In the genomic region with DNA sequence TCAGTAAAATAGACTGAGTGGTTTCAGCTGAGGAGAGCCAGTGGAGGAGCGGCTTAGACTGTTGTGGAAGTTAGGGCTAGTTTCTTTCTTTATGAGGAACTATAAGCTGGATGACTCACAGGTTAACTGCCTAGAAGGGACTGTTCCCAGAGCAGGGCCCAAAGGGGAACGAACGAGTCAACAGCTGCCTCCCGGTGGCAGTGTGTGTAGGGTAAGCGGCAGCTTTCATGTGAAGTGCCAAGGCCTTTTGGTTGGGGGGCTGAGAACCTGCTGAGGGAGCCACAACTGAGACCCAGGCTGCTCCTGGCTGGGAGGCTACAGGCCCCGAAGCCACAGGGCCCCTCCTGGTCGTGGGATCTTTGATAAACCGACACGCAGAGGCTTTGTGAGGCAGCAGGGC, we compare ENCODE assay signal across 9 cellular contexts. TPM values are rescaled to one million over a fixed set of nuclear protein-coding genes. Genes with fewer than 3 reads are reported as not detected.
A peak's percentile ranks its signal among the peaks of the same experiment; 100 is the strongest.
DNase-seq lines count a peak whose midpoint lies in the region; ATAC-seq, FAIRE-seq and TF ChIP-seq lines count a peak whose summit lies in the region.
"Had no signal": no experiment of that assay in that cellular context is flagged by ENCODE, and none has a peak within 500 bp of the region (broad histone marks: within the 10 kb centered on the region; RNA-seq: fewer than 3 reads in every experiment).

No MANE protein-coding gene starts in this region.

- H3K79me2 ChIP-seq in PC-9 (ENCODE audit: low read depth): peaks cover 87% of the 10 kb centered on the region

- H3K4me1 ChIP-seq in CD8-positive, alpha-beta memory T cell (ENCODE audit: insufficient read depth, low read length): peaks cover 4% of the 10 kb centered on the region
- H3K4me1 ChIP-seq in PC-9 (replicated peaks; ENCODE audit: insufficient read depth) (peaks cover 29% of the 10 kb centered on the region), pancreas (peaks cover 12 to 23% (median 21%) of the 10 kb centered on the region in 3 donors), tibial nerve (peaks cover 0 to 74% (median 24%) of the 10 kb centered on the region in 4 donors)

- no peak overlapping the region for H3K4me3 ChIP-seq in CD8-positive, alpha-beta memory T cell (ENCODE audit: low read length)
- H3K4me3 ChIP-seq in PC-9 (no peak overlapping the region), choroid plexus epithelial cell (ENCODE audit: low read depth, low read length) (peak overlapping the region; percentile 2), pancreas (no peak overlapping the region), tibial nerve (no peak overlapping the region)

- no peak for FAIRE-seq in pancreas (lab: Jason Lieb, UNC)
- FAIRE-seq: GM18507 had no signal

- H3F3A ChIP-seq in PC-9 (ENCODE audit: insufficient read depth, low read depth): peaks cover 97% of the 10 kb centered on the region

- no peaks in the 10 kb centered on the region for H3K9me3 Mint-ChIP-seq in CD8-positive, alpha-beta memory T cell

- H3K27me3 Mint-ChIP-seq in CD8-positive, alpha-beta memory T cell: no peaks in the 10 kb centered on the region

- intact Hi-C loops in PC-9 (cut with micrococcal nuclease; ENCODE audit: unreplicated experiment): no loop called here
- intact Hi-C loops in pancreas (cut with DNase I): no loop called here

- CTCF ChIA-PET in CD8-positive, alpha-beta memory T cell (lab: Charles Lee): no interaction called here
- CTCF ChIA-PET in PC-9 (lab: Charles Lee): no interaction called here

- H3K4me1 Mint-ChIP-seq in CD8-positive, alpha-beta memory T cell: peaks cover 14 to 42% (median 24%) of the 10 kb centered on the region in 3 donors

- peak overlapping the region in 1 of 7 donors; percentile 24 for H3K4me3 Mint-ChIP-seq in CD8-positive, alpha-beta memory T cell

- peak in 3 of 4 donors; percentile 30 to 53 (median 53) for ATAC-seq in pancreas

- TF ChIP-seq POLR2A in tibial nerve (IDR thresholded peaks at IDR 0.05): no peak

- H3K36me3 Mint-ChIP-seq in CD8-positive, alpha-beta memory T cell: peaks cover 13 to 98% (median 24%) of the 10 kb centered on the region in 3 donors

- no peak for TF ChIP-seq CTCF in PC-9 (conservative IDR thresholded peaks at IDR 0.05)
- peak; percentile 17 for TF ChIP-seq CTCF in choroid plexus epithelial cell (conservative IDR thresholded peaks at IDR 0.05; ENCODE audit: low read depth, low read length)
- no peak for TF ChIP-seq CTCF in pancreas (IDR thresholded peaks at IDR 0.05)
- TF ChIP-seq CTCF in tibial nerve (IDR thresholded peaks at IDR 0.05): no peak

- no peak overlapping the region for H3K4me2 ChIP-seq in PC-9

- BruUV-seq in PC-9 (replicated peaks; lab: Mats Ljungman, UMichigan): no TSS peak

- peaks cover 98% of the 10 kb centered on the region for H4K20me1 ChIP-seq in PC-9 (ENCODE audit: insufficient read depth)

- WGBS in pancreas, 2 donors: 81% methylated on average over 9 of the region's 9 CpGs
- WGBS in tibial nerve, 2 donors: 67 to 70% methylated on average over 9 of the region's 9 CpGs

- H3K27ac Mint-ChIP-seq in CD8-positive, alpha-beta memory T cell: peak overlapping the region in 5 of 8 donors; percentile 20 to 98 (median 52)

- no peak overlapping the region for H3K27ac ChIP-seq in CD8-positive, alpha-beta memory T cell (ENCODE audit: low read depth, low read length)
- H3K27ac ChIP-seq in PC-9: peak overlapping the region; percentile 28; the same call in 1 of the 2 replicates
- H3K27ac ChIP-seq in pancreas: no peak overlapping the region
- H3K27ac ChIP-seq in tibial nerve: peak overlapping the region in 2 of 4 donors; percentile 50 to 54

- TF ChIP-seq EP300 in tibial nerve (IDR thresholded peaks at IDR 0.05): no peak

- H3K9me3 ChIP-seq in CD8-positive, alpha-beta memory T cell (ENCODE audit: low read length): no peaks in the 10 kb centered on the region
- H3K9me3 ChIP-seq in PC-9 (ENCODE audit: insufficient read depth, low read depth) (no peaks in the 10 kb centered on the region), pancreas (no peaks in the 10 kb centered on the region), tibial nerve (no peaks in the 10 kb centered on the region)

- DNase-seq in CD8-positive, alpha-beta memory T cell: peak in 1 of 5 donors; percentile 42
- DNase-seq in PC-9 (no peak), choroid plexus epithelial cell (ENCODE audit: low read depth) (peak; percentile 60), pancreas (no peak), NCI-H510A treated with DMSO at 0.1 percent for 48 hours (lab: John Stamatoyannopoulos, UW) (no peak), GOT3 (lab: John Stamatoyannopoulos, UW) (no peak), LoVo (ENCODE audit: low spot score) (no peak), tibial nerve (ENCODE audit: low spot score in 2 of 2) (no peak)

- POLR2A ChIA-PET in CD8-positive, alpha-beta memory T cell (lab: Charles Lee): no interaction called here
- POLR2A ChIA-PET in PC-9 (lab: Charles Lee; ENCODE audit: unreplicated experiment): interaction anchor here (0.5 kb wide), 1 partner anchor 24 kb away, joined by 3 read pairs; no protein-coding TSS in a partner anchor

- H3K36me3 ChIP-seq in CD8-positive, alpha-beta memory T cell (ENCODE audit: insufficient read depth, low read length): peaks cover 59% of the 10 kb centered on the region
- peaks cover 88% of the 10 kb centered on the region for H3K36me3 ChIP-seq in PC-9 (ENCODE audit: low read depth)
- H3K36me3 ChIP-seq in pancreas: peaks cover 9 to 94% (median 53%) of the 10 kb centered on the region in 3 donors
- peaks cover 17 to 99% (median 41%) of the 10 kb centered on the region in 3 donors for H3K36me3 ChIP-seq in tibial nerve

- no peaks in the 10 kb centered on the region for H3K27me3 ChIP-seq in CD8-positive, alpha-beta memory T cell (ENCODE audit: insufficient read depth, low read length, poor library complexity, severe bottlenecking)
- H3K27me3 ChIP-seq in PC-9 (ENCODE audit: insufficient read depth, low read depth) (no peaks in the 10 kb centered on the region), pancreas (no peaks in the 10 kb centered on the region), tibial nerve (no peaks in the 10 kb centered on the region)

- no peaks in the 10 kb centered on the region for H3K9me2 ChIP-seq in PC-9 (ENCODE audit: insufficient read depth)

- no peak overlapping the region for H2AFZ ChIP-seq in PC-9

RNA-seq across cellular contexts. Expression of gene SQSTM1, which starts 7.0 kb away (rescaled TPM):
- 100 to 1,000 TPM; 158 to 179 TPM for total RNA-seq in CD8-positive, alpha-beta memory T cell
- polyA plus RNA-seq in CD8-positive, alpha-beta memory T cell: 212 TPM
- total RNA-seq in PC-9 (2021) (715 and 961 TPM in 2 replicates), pancreas (100 to 1,000 TPM; 159 to 261 (median 228) TPM), tibial nerve (100 to 1,000 TPM; 408 to 463 (median 452) TPM)
- 100 to 1,000 TPM; 125 to 166 TPM for polyA plus RNA-seq in pancreas

RNA-seq across cellular contexts. Expression of gene MGAT4B, which starts 21.0 kb away (rescaled TPM):
- total RNA-seq in CD8-positive, alpha-beta memory T cell: 100 to 1,000 TPM in 1 of 2 experiments, 10 to 100 TPM in 1; 94.0 to 103 TPM
- polyA plus RNA-seq in CD8-positive, alpha-beta memory T cell: 21.0 TPM
- total RNA-seq in PC-9 (2021): 337 and 413 TPM in 2 replicates
- total RNA-seq in pancreas: 10 to 100 TPM; 33.7 to 97.5 (median 45.9) TPM
- 10 to 100 TPM; 58.7 to 65.4 TPM for polyA plus RNA-seq in pancreas
- total RNA-seq in tibial nerve: 100 to 1,000 TPM in 1 of 4 donors, 10 to 100 TPM in 3; 52.7 to 153 (median 91.0) TPM

RNA-seq across cellular contexts. Expression of gene MRNIP, which starts 30.9 kb away (rescaled TPM):
- total RNA-seq in CD8-positive, alpha-beta memory T cell: 10 to 100 TPM; 23.9 to 27.2 TPM
- polyA plus RNA-seq in CD8-positive, alpha-beta memory T cell: 17.7 TPM
- total RNA-seq in PC-9 (2021) (39.9 and 54.0 TPM in 2 replicates), pancreas (10 to 100 TPM in 5 of 6 donors, 1 to 10 TPM in 1; 8.6 to 19.1 (median 13.6) TPM), tibial nerve (10 to 100 TPM; 48.5 to 82.4 (median 63.2) TPM)
- polyA plus RNA-seq in pancreas: 10 to 100 TPM; 49.2 to 53.1 TPM

RNA-seq across cellular contexts. Expression of gene LTC4S, which starts 33.9 kb away (rescaled TPM):
- total RNA-seq in CD8-positive, alpha-beta memory T cell: 1 to 10 TPM in 1 of 2 experiments, under 1 TPM in 1; 0.57 to 1.0 TPM
- polyA plus RNA-seq in CD8-positive, alpha-beta memory T cell: 4.0 TPM
- total RNA-seq in PC-9 (2021): 9.7 and 14.4 TPM in 2 replicates
- 1 to 10 TPM; 1.1 to 8.7 (median 4.5) TPM for total RNA-seq in pancreas
- 10 to 100 TPM in 1 of 2 donors, 1 to 10 TPM in 1; 4.2 to 10.9 TPM for polyA plus RNA-seq in pancreas
- 10 to 100 TPM in 2 of 4 donors, 1 to 10 TPM in 2; 7.6 to 38.6 (median 18.4) TPM for total RNA-seq in tibial nerve
